Comparison of ENCODE assay signal across 8 cellular contexts in the genomic region with DNA sequence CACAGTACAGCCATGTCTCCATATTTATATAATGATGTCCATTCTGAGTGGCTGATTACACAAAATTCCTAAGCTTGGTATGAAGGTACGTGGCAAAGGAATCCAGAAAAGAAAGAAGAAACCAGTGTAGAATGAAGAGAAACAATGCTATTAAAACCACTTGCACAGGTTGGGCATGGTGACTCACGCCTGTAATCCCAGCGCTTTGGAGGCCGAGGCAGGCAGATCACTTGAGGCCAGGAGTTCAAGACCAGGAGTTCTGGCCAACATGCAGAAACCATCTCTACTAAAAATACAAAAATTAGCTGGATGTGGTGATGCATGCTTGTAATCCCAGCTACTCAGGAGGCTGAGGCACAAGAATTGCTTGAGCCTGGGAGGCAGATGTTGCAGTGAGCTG.
DNase-seq lines count a peak whose midpoint lies in the region; ATAC-seq, FAIRE-seq and TF ChIP-seq lines count a peak whose summit lies in the region.
"Not testable (repeated sequence)": the region's sequence is repeated elsewhere in the genome, so short reads cannot be mapped to it uniquely, and the experiment has no call there.

No MANE protein-coding gene starts in this region.

- not testable (repeated sequence) for H3K4me3 ChIP-seq in HCT116 (replicated peaks in 1 of 2; ENCODE audit: low read depth in 1 of 2, low read length in 2 of 2); MG63; mammary epithelial cell (replicated peaks in 1 of 3; ENCODE audit: insufficient read depth in 1 of 3, low read depth in 2 of 3, low read length in 3 of 3); retinal pigment epithelial cell (ENCODE audit: low read length)

- not testable (repeated sequence) for H3K79me2 ChIP-seq in HCT116 (ENCODE audit: insufficient read depth, low read length); mammary epithelial cell (ENCODE audit: insufficient read depth, low read length)

- RAD21 ChIA-PET in HCT116 (lab: Charles Lee; ENCODE audit: low non-redundant PET in 1 of 2, low total read pairs in 2 of 2, uncharacterized antibody in 2 of 2, unreplicated experiment in 2 of 2), result not testable (repeated sequence)

- 45% methylated on average over 4 of the region's 4 CpGs for WGBS in mammary epithelial cell (ENCODE audit: low coverage, missing lambda C conversion rate)

- not testable (repeated sequence) for BruUV-seq in HCT116 (replicated peaks; lab: Mats Ljungman, UMichigan); mammary epithelial cell (replicated peaks; lab: Mats Ljungman, UMichigan)

- CTCF ChIA-PET in HCT116 (lab: Charles Lee), result interaction anchor here (1.3 to 4.2 kb wide), 3 partner anchors 8 to 53 kb away, joined by 3 to 23 read pairs (median 5); no protein-coding TSS in a partner anchor
- CTCF ChIA-PET in mammary epithelial cell (lab: Charles Lee; ENCODE audit: low non-redundant PET), result not testable (repeated sequence)

- dilution Hi-C loops in mammary epithelial cell (cut with HindIII; ENCODE audit: low sequenced_read_pairs), result not testable (repeated sequence)

- TF ChIP-seq RAD21 in HCT116 (IDR thresholded peaks at IDR 0.05; ENCODE audit: low read depth), result not testable (repeated sequence)

- peak overlapping the region; percentile 48; the same call in 1 of the 2 replicates for H3K27ac ChIP-seq in HCT116 (ENCODE audit: low read depth, low read length)
- H3K27ac ChIP-seq in mammary epithelial cell (ENCODE audit: insufficient read depth, low read depth, low read length), result not testable (repeated sequence)

- not testable (repeated sequence) for H3K9ac ChIP-seq in HCT116 (ENCODE audit: low read length); mammary epithelial cell (ENCODE audit: insufficient read depth, low read length)

- intact Hi-C loops in HCT116 (cut with micrococcal nuclease); mammary epithelial cell (cut with micrococcal nuclease): not testable (repeated sequence)

- ATAC-seq in HCT116, result peak; percentile 77

- H3K9me2 ChIP-seq in HCT116 (ENCODE audit: insufficient read depth), result not testable (repeated sequence)

- H2AFZ ChIP-seq in HCT116 (ENCODE audit: low read depth, low read length, poor library complexity, severe bottlenecking); mammary epithelial cell (ENCODE audit: low read depth, low read length): not testable (repeated sequence)

- H3K36me3 ChIP-seq in HCT116 (ENCODE audit: control insufficient read depth in 1 of 2, insufficient read depth in 2 of 2, low read length in 2 of 2); MG63; mammary epithelial cell (ENCODE audit: insufficient read depth, low read length): not testable (repeated sequence)

- in situ Hi-C loops in mammary epithelial cell (cut with MboI; ENCODE audit: low sequenced_read_pairs in 2 of 2), result not testable (repeated sequence)

- H3K9me3 ChIP-seq in HCT116 (ENCODE audit: control insufficient read depth in 1 of 2, insufficient read depth in 1 of 2, low read depth in 1 of 2, low read length in 2 of 2); MG63; mammary epithelial cell (replicated peaks; ENCODE audit: insufficient read depth, low read length): not testable (repeated sequence)

- TF ChIP-seq POLR2A in HCT116 (IDR thresholded peaks at IDR 0.05; ENCODE audit: borderline replicate concordance, extremely low read depth, insufficient read depth, insufficient read length), result not testable (repeated sequence)

- peak overlapping the region; percentile 38 for H3K4me2 ChIP-seq in HCT116 (ENCODE audit: low read length)
- not testable (repeated sequence) for H3K4me2 ChIP-seq in mammary epithelial cell (ENCODE audit: insufficient read depth, low read depth, low read length)

- not testable (repeated sequence) for TF ChIP-seq CTCF in HCT116 (IDR thresholded peaks at IDR 0.05 in 2 of 3, conservative IDR thresholded peaks at IDR 0.05 in 1 of 3; ENCODE audit: borderline replicate concordance in 1 of 3, insufficient read depth in 1 of 3, low read depth in 2 of 3, low read length in 2 of 3); mammary epithelial cell (conservative IDR thresholded peaks at IDR 0.05 in 1 of 2, IDR thresholded peaks at IDR 0.05 in 1 of 2; ENCODE audit: extremely low read depth in 1 of 2, insufficient read depth in 1 of 2, low read depth in 1 of 2, low read length in 2 of 2); retinal pigment epithelial cell (conservative IDR thresholded peaks at IDR 0.05; ENCODE audit: low read depth, low read length)

- H4K20me1 ChIP-seq in HCT116 (ENCODE audit: insufficient read depth); mammary epithelial cell (ENCODE audit: insufficient read depth, low read length): not testable (repeated sequence)

- not testable (repeated sequence) for H3K27me3 ChIP-seq in HCT116 (ENCODE audit: insufficient read depth, low read length); MG63; mammary epithelial cell (ENCODE audit: insufficient read depth, low read length)

- POLR2A ChIA-PET in HCT116 (lab: Charles Lee), result interaction anchor here (1.1 kb wide), 1 partner anchor 12 kb away, joined by 4 read pairs; no protein-coding TSS in a partner anchor

- H3K4me1 ChIP-seq in HCT116 (ENCODE audit: control insufficient read depth in 1 of 2, insufficient read depth in 2 of 2, low read length in 2 of 2), result peaks cover 15 to 45% of the 10 kb centered on the region in 2 experiments
- not testable (repeated sequence) for H3K4me1 ChIP-seq in mammary epithelial cell (ENCODE audit: insufficient read depth, low read length)

- DNase-seq in AG08395 (ENCODE audit: low spot score) (peak; percentile 6), HCT116 (ENCODE audit: low read depth, low spot score) (peak; percentile 37), MG63 (peak; percentile 22), amniotic epithelial cell (ENCODE audit: low read depth) (peak; percentile 31), mammary epithelial cell (peak; percentile 37), glomerular visceral epithelial cell (ENCODE audit: extremely low spot score) (peak; percentile 39), retinal pigment epithelial cell (ENCODE audit: low read depth) (peak; percentile 10)

- FAIRE-seq in G401.6 (lab: Jason Lieb, UNC), result peak; percentile 83

TF ChIP-seq in HCT116, 20 proteins besides CTCF, POLR2A, EP300 and RAD21:
- TF ChIP-seq CEBPB (IDR thresholded peaks at IDR 0.05; ENCODE audit: low read depth), result 0 out of 2 replicates have a peak, but pooled peaks have one; percentile 13
- peak; percentile 30; the same call in 1 of the 2 replicates for TF ChIP-seq JUND (IDR thresholded peaks at IDR 0.05)
